Comparison of ENCODE assay signal across 14 cellular contexts in the genomic region with DNA sequence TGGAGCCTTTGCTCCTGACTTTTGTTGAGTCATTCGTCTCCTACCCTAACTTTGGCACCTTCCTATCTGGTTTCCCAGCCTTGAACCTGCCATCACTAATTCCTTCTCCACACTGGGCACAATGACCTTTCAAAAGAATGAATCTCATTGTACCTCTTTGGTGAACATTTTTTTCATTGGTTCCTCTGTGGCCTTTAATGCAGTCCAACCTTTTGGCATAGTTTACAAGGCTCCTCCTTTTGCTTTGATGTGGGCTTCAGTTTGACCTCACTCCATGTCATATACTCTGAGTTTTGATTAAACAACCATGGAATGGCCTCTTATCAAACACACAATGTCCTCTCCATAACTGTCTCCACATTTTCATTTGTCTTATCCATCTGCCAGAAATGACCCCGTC.
"Had no signal": no experiment of that assay in that cellular context is flagged by ENCODE, and none has a peak within 500 bp of the region (broad histone marks: within the 10 kb centered on the region; RNA-seq: fewer than 3 reads in every experiment).

No MANE protein-coding gene starts in this region.

- H3K4me3 ChIP-seq: breast epithelium, dorsolateral prefrontal cortex, heart left ventricle, sigmoid colon, testis had no signal

- H3K4me1 ChIP-seq: breast epithelium, foreskin keratinocyte, sigmoid colon, testis had no signal

- H3K9me3 ChIP-seq: breast epithelium, heart left ventricle, sigmoid colon, testis had no signal

- H3K27ac ChIP-seq: breast epithelium, foreskin keratinocyte, heart left ventricle, sigmoid colon, testis had no signal

- H3K9me3 Mint-ChIP-seq: natural killer cell treated with Interleukin-12 subunit alpha and Interleukin-12 subunit beta and Interleukin-15 and Interleukin-18, amount 100 ng/mL, for 72 hours had no signal

- DNase-seq: activated CD4-positive, alpha-beta T cell treated with anti-CD3 and anti-CD28 coated beads, Interleukin-2, amount 50 U/mL, for 1 hour; activated CD8-positive, alpha-beta memory T cell treated with anti-CD3 and anti-CD28 coated beads, Interleukin-2, amount 10 ng/mL, durations not matched to agents 7 days and 5 days; activated naive CD4-positive, alpha-beta T cell; anterior cingulate cortex; dorsolateral prefrontal cortex; foreskin keratinocyte; heart left ventricle; islet precursor cell; sigmoid colon; stimulated activated CD4-positive, alpha-beta T cell treated with anti-CD3 and anti-CD28 coated beads, Interleukin-2, amount 100 ng/mL, for 24 hours; stimulated activated naive CD4-positive, alpha-beta T cell; testis had no signal

- ATAC-seq: activated CD8-positive, alpha-beta memory T cell treated with anti-CD3 and anti-CD28 coated beads, Interleukin-2, amount 10 ng/mL, durations not matched to agents 7 days and 5 days; foreskin keratinocyte; heart left ventricle; natural killer cell treated with Interleukin-12 subunit alpha and Interleukin-12 subunit beta and Interleukin-15 and Interleukin-18, amount 100 ng/mL, for 72 hours had no signal

- H3K27ac Mint-ChIP-seq: activated CD8-positive, alpha-beta memory T cell treated with anti-CD3 and anti-CD28 coated beads, Interleukin-2, amount 10 ng/mL, durations not matched to agents 7 days and 5 days had no signal

- H3K4me3 Mint-ChIP-seq: activated CD8-positive, alpha-beta memory T cell treated with anti-CD3 and anti-CD28 coated beads, Interleukin-2, amount 10 ng/mL, durations not matched to agents 7 days and 5 days; natural killer cell treated with Interleukin-12 subunit alpha and Interleukin-12 subunit beta and Interleukin-15 and Interleukin-18, amount 100 ng/mL, for 72 hours had no signal

- H3K27me3 Mint-ChIP-seq: activated CD8-positive, alpha-beta memory T cell treated with anti-CD3 and anti-CD28 coated beads, Interleukin-2, amount 10 ng/mL, durations not matched to agents 7 days and 5 days; natural killer cell treated with Interleukin-12 subunit alpha and Interleukin-12 subunit beta and Interleukin-15 and Interleukin-18, amount 100 ng/mL, for 72 hours had no signal

- H3K27me3 ChIP-seq: breast epithelium, dorsolateral prefrontal cortex, foreskin keratinocyte, heart left ventricle, sigmoid colon, testis had no signal
